14 cellular contexts compared by ENCODE assay signal in the genomic region with DNA sequence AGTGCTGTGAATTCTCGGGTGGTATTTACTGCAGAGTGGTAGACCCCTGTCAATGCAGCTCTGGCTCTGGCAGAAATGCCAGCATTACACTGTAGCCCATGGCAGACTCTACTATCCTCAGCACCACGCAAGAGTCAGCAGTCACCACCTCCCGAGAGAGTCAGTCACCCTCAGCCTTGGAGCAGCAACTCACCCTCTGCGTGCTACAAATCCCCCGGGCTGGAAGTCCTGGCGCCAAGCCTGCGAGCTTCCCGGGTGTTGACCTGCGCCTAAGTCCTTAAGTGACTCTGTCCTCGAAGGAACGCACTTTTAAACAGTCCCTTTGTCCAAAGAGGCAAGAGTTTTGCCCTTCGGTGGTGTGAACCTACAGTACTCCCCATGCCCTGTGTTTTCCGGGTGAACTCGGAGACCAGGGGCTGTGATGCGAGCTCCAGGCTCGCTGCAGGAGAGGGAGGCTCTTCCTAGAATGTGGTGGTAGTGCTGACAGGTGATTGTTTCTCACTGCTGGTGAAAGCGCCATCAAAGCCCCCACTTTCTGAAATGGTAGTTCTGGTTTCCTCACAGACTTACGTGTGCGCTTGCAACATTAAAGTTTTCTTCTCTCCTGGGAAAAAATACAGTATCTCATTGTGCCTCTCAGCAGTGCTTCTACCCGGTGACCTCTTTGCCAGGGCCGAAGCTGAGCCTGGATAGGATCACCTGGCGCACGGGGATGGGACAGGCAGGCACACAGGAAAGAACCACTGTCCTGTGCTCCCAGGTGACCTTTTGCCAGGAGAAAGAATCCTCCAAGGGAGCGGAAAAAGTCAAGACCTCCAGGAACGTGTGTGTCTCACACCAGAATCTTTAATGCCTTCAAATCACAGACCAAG. TPM values are rescaled to one million over a fixed set of nuclear protein-coding genes. Genes with fewer than 3 reads are reported as not detected.
DNase-seq lines count a peak whose midpoint lies in the region; ATAC-seq lines count a peak whose summit lies in the region.
"Had no signal": no experiment of that assay in that cellular context is flagged by ENCODE, and none has a peak within 500 bp of the region (broad histone marks: within the 10 kb centered on the region; RNA-seq: fewer than 3 reads in every experiment).

No MANE protein-coding gene starts in this region.

- DNase-seq in stimulated activated naive CD8-positive, alpha-beta T cell treated with anti-CD3 and anti-CD28 coated beads, Interleukin-15, Interleukin-2, amounts not matched to agents 100 U/mL and 50 U/mL, for 24 hours, result no peak
- no peak for DNase-seq in stimulated activated naive CD8-positive, alpha-beta T cell treated with anti-CD3 and anti-CD28 coated beads, Interleukin-15, amount 100 ng/mL, for 72 hours
- peak; percentile 5 for DNase-seq in UCSD-AML1 (lab: John Stamatoyannopoulos, UW; ENCODE audit: unreplicated experiment)
- peak; percentile 18 for DNase-seq in iPS-NIHi7 (ENCODE audit: extremely low spot score)
- DNase-seq in NCI-H2107 (lab: John Stamatoyannopoulos, UW), result no peak
- no peak for DNase-seq in activated CD4-positive, alpha-beta T cell treated with anti-CD3 and anti-CD28 coated beads for 1 hour
- DNase-seq in activated T-helper 1 cell treated with anti-CD3 and anti-CD28 coated beads, Interleukin-12 subunit alpha, Interleukin-12 subunit beta, Interleukin-2, Interleukin-4 antibody, amounts not matched to agents 30 ng/mL and 10 ng/mL and 1 ng/mL, durations not matched to agents 14 hours and 24 hours and 36 hours (ENCODE audit: low spot score), result no peak
- no peak for DNase-seq in SW 1271 (lab: John Stamatoyannopoulos, UW)
- DNase-seq: ACHN; CD4-positive, CD25-positive, alpha-beta regulatory T cell; DMS53; GF-D8 had no signal

- intact Hi-C loops in activated T-helper 1 cell treated with anti-CD3 and anti-CD28 coated beads, Interleukin-12 subunit alpha, Interleukin-12 subunit beta, Interleukin-2, Interleukin-4 antibody, amounts not matched to agents 30 ng/mL and 10 ng/mL and 1 ng/mL, durations not matched to agents 14 hours and 24 hours and 36 hours (cut with micrococcal nuclease), result no loop called here

- no peak overlapping the region for H3K27ac Mint-ChIP-seq in stimulated activated naive CD8-positive, alpha-beta T cell treated with anti-CD3 and anti-CD28 coated beads, Interleukin-15, amount 100 ng/mL, for 72 hours
- no peak overlapping the region for H3K27ac Mint-ChIP-seq in activated T-helper 1 cell treated with anti-CD3 and anti-CD28 coated beads, Interleukin-12 subunit alpha, Interleukin-12 subunit beta, Interleukin-2, Interleukin-4 antibody, amounts not matched to agents 30 ng/mL and 10 ng/mL and 1 ng/mL, durations not matched to agents 14 hours and 24 hours and 36 hours
- H3K27ac Mint-ChIP-seq: CD4-positive, CD25-positive, alpha-beta regulatory T cell had no signal

- ATAC-seq in stimulated activated naive CD8-positive, alpha-beta T cell treated with anti-CD3 and anti-CD28 coated beads, Interleukin-15, Interleukin-2, amounts not matched to agents 100 U/mL and 50 U/mL, for 24 hours, result peak; percentile 6
- ATAC-seq in stimulated activated naive CD8-positive, alpha-beta T cell treated with anti-CD3 and anti-CD28 coated beads, Interleukin-15, amount 100 ng/mL, for 72 hours, result no peak
- ATAC-seq: HCT116 had no signal

- H3K36me3 Mint-ChIP-seq in activated T-helper 1 cell treated with anti-CD3 and anti-CD28 coated beads, Interleukin-12 subunit alpha, Interleukin-12 subunit beta, Interleukin-2, Interleukin-4 antibody, amounts not matched to agents 30 ng/mL and 10 ng/mL and 1 ng/mL, durations not matched to agents 14 hours and 24 hours and 36 hours (ENCODE audit: low read depth), result no peaks in the 10 kb centered on the region
- H3K36me3 Mint-ChIP-seq: CD4-positive, CD25-positive, alpha-beta regulatory T cell had no signal

- H3K9me3 Mint-ChIP-seq in stimulated activated naive CD8-positive, alpha-beta T cell treated with anti-CD3 and anti-CD28 coated beads, Interleukin-15, amount 100 ng/mL, for 72 hours, result peaks cover 3 to 7% of the 10 kb centered on the region in 2 donors
- no peaks in the 10 kb centered on the region for H3K9me3 Mint-ChIP-seq in activated T-helper 1 cell treated with anti-CD3 and anti-CD28 coated beads, Interleukin-12 subunit alpha, Interleukin-12 subunit beta, Interleukin-2, Interleukin-4 antibody, amounts not matched to agents 30 ng/mL and 10 ng/mL and 1 ng/mL, durations not matched to agents 14 hours and 24 hours and 36 hours

- H3K27me3 Mint-ChIP-seq in stimulated activated naive CD8-positive, alpha-beta T cell treated with anti-CD3 and anti-CD28 coated beads, Interleukin-15, amount 100 ng/mL, for 72 hours, result no peaks in the 10 kb centered on the region
- H3K27me3 Mint-ChIP-seq in activated T-helper 1 cell treated with anti-CD3 and anti-CD28 coated beads, Interleukin-12 subunit alpha, Interleukin-12 subunit beta, Interleukin-2, Interleukin-4 antibody, amounts not matched to agents 30 ng/mL and 10 ng/mL and 1 ng/mL, durations not matched to agents 14 hours and 24 hours and 36 hours (ENCODE audit: insufficient read depth), result no peaks in the 10 kb centered on the region
- H3K27me3 Mint-ChIP-seq: CD4-positive, CD25-positive, alpha-beta regulatory T cell had no signal

- H3K4me1 Mint-ChIP-seq in stimulated activated naive CD8-positive, alpha-beta T cell treated with anti-CD3 and anti-CD28 coated beads, Interleukin-15, amount 100 ng/mL, for 72 hours, result no peaks in the 10 kb centered on the region
- H3K4me1 Mint-ChIP-seq in activated T-helper 1 cell treated with anti-CD3 and anti-CD28 coated beads, Interleukin-12 subunit alpha, Interleukin-12 subunit beta, Interleukin-2, Interleukin-4 antibody, amounts not matched to agents 30 ng/mL and 10 ng/mL and 1 ng/mL, durations not matched to agents 14 hours and 24 hours and 36 hours (ENCODE audit: low read depth), result no peaks in the 10 kb centered on the region
- H3K4me1 Mint-ChIP-seq: CD4-positive, CD25-positive, alpha-beta regulatory T cell had no signal

- no peak overlapping the region for H3K4me3 Mint-ChIP-seq in stimulated activated naive CD8-positive, alpha-beta T cell treated with anti-CD3 and anti-CD28 coated beads, Interleukin-15, amount 100 ng/mL, for 72 hours
- no peak overlapping the region for H3K4me3 Mint-ChIP-seq in activated T-helper 1 cell treated with anti-CD3 and anti-CD28 coated beads, Interleukin-12 subunit alpha, Interleukin-12 subunit beta, Interleukin-2, Interleukin-4 antibody, amounts not matched to agents 30 ng/mL and 10 ng/mL and 1 ng/mL, durations not matched to agents 14 hours and 24 hours and 36 hours
- H3K4me3 Mint-ChIP-seq: CD4-positive, CD25-positive, alpha-beta regulatory T cell had no signal

RNA-seq across cellular contexts. Expression of gene MBL2, which starts 33.1 kb away (rescaled TPM):
- not detected in 2 replicates for total RNA-seq in activated T-helper 1 cell treated with anti-CD3 and anti-CD28 coated beads, Interleukin-12 subunit alpha, Interleukin-12 subunit beta, Interleukin-2, Interleukin-4 antibody, amounts not matched to agents 30 ng/mL and 10 ng/mL and 1 ng/mL, durations not matched to agents 14 hours and 24 hours and 36 hours
- total RNA-seq: A172; CD4-positive, CD25-positive, alpha-beta regulatory T cell had no signal

Comparison
In these comparisons a context has a peak if more than half of its experiments do, and no peak if none do; other contexts are left out.
1. DNase-seq: peak in UCSD-AML1 (single experiment) and iPS-NIHi7 (single experiment); none in stimulated activated naive CD8-positive, alpha-beta T cell treated with anti-CD3 and anti-CD28 coated beads, Interleukin-15, Interleukin-2, amounts not matched to agents 100 U/mL and 50 U/mL, for 24 hours (single experiment), stimulated activated naive CD8-positive, alpha-beta T cell treated with anti-CD3 and anti-CD28 coated beads, Interleukin-15, amount 100 ng/mL, for 72 hours (0 of 2), NCI-H2107 (single experiment), activated CD4-positive, alpha-beta T cell treated with anti-CD3 and anti-CD28 coated beads for 1 hour (single experiment), activated T-helper 1 cell treated with anti-CD3 and anti-CD28 coated beads, Interleukin-12 subunit alpha, Interleukin-12 subunit beta, Interleukin-2, Interleukin-4 antibody, amounts not matched to agents 30 ng/mL and 10 ng/mL and 1 ng/mL, durations not matched to agents 14 hours and 24 hours and 36 hours (single experiment) and SW 1271 (0 of 2).